ENCODE assay signal across 2 cellular contexts in the genomic region with DNA sequence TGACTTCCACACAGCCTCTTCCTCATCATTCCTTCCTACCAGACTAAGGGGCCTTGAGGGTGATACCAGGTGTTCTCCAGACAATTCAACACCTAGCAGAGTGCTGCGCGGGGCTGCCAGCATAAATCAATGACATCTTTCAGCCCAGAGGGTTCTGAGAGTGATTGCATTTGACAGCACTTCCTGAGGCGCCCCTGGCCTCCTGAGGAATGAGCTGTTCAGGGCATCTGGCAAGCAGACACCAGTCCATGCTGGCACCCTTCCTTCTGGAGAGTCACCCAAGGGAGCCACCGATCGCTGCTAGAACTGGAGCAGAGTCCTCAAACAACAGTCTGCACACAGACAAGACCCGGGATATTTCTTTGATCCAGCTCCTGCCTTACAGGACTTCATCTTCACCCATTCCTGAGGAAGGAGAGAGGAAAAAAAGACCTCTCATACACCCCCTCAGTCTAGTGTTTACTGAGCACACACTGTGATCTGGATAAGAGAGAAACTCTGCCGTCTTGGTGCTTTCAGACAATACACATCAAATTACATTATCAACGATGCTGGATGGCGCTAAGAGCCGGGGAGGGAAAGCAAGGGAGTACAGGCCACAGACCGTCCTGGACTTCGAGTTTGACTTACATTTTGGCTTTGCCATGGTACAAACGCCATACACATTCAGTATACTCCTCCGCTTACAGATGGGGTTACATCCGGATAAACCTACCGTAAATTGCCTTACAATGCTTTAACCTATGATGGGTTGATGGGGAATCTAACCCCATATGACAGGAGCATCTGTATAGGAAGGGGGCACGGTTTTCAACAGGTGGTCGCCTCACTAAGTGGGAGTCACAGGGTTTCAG.
TF ChIP-seq lines count a peak whose summit lies in the region.

No MANE protein-coding gene starts in this region.

TF ChIP-seq in IMR-90, 13 proteins besides CTCF, POLR2A, EP300 and RAD21:
- TF ChIP-seq CHD1 (IDR thresholded peaks at IDR 0.05; ENCODE audit: low read depth, low read length) (no peak), RCOR1 (IDR thresholded peaks at IDR 0.05; ENCODE audit: insufficient replicate concordance, low read length) (no peak), SMC3 (IDR thresholded peaks at IDR 0.05; ENCODE audit: low read depth, low read length) (no peak), CEBPB (IDR thresholded peaks at IDR 0.05; ENCODE audit: low read depth, low read length) (no peak), MXI1 (IDR thresholded peaks at IDR 0.05; ENCODE audit: borderline replicate concordance, low read depth, low read length) (no peak), FOS (IDR thresholded peaks at IDR 0.05; ENCODE audit: low read depth, low read length) (no peak)
TF ChIP-seq in IMR-90: peak in this region for 0.

TF ChIP-seq in K562, 482 proteins besides CTCF, POLR2A, EP300 and RAD21:
- TF ChIP-seq ATF7 (IDR thresholded peaks at IDR 0.05) (no peak), SIX5 (IDR thresholded peaks at IDR 0.05; ENCODE audit: borderline replicate concordance in 1 of 2, insufficient read depth in 1 of 2, low read depth in 1 of 2, low read length in 2 of 2) (no peak), POLR2H (tag; IDR thresholded peaks at IDR 0.05; ENCODE audit: low read depth) (no peak), ZNF324 (CRISPR knock-in tag; IDR thresholded peaks at IDR 0.05) (no peak), SETDB1 (IDR thresholded peaks at IDR 0.05; ENCODE audit: low read length) (no peak), CBX1 (IDR thresholded peaks at IDR 0.05; ENCODE audit: low read depth) (no peak), MEIS2 (IDR thresholded peaks at IDR 0.05; ENCODE audit: partially characterized antibody) (peak; percentile 12), CBX3 (IDR thresholded peaks at IDR 0.05; ENCODE audit: borderline replicate concordance in 1 of 2, low read length in 2 of 2) (peak in 1 of 2 experiments; percentile 13; a peak in 1 of 3 replicates), ZNF311 (CRISPR knock-in tag; IDR thresholded peaks at IDR 0.05) (no peak), RFX1 (IDR thresholded peaks at IDR 0.05) (no peak), SNRNP70 (optimal IDR thresholded peaks at IDR 0.05; ENCODE audit: low read depth, low read length) (no peak), PHF20 (IDR thresholded peaks at IDR 0.05; ENCODE audit: partially characterized antibody) (no peak), PTBP1 (IDR thresholded peaks at IDR 0.05; ENCODE audit: low read depth, low read length) (no peak), ZNF586 (CRISPR knock-in tag; conservative IDR thresholded peaks at IDR 0.05) (no peak), ZFP36 (IDR thresholded peaks at IDR 0.05; ENCODE audit: low read depth, low read length, partially characterized antibody) (no peak), HDAC2 (IDR thresholded peaks at IDR 0.05) (peak; percentile 22; the same call in 1 of the 2 replicates), KDM1A (IDR thresholded peaks at IDR 0.05) (peak; percentile 63 to 77; a peak in 1 of 4 replicates), ZBTB8A (IDR thresholded peaks at IDR 0.05; ENCODE audit: partially characterized antibody) (no peak), SNIP1 (IDR thresholded peaks at IDR 0.05; ENCODE audit: low read depth) (no peak)
- TF ChIP-seq, protein P1, sequence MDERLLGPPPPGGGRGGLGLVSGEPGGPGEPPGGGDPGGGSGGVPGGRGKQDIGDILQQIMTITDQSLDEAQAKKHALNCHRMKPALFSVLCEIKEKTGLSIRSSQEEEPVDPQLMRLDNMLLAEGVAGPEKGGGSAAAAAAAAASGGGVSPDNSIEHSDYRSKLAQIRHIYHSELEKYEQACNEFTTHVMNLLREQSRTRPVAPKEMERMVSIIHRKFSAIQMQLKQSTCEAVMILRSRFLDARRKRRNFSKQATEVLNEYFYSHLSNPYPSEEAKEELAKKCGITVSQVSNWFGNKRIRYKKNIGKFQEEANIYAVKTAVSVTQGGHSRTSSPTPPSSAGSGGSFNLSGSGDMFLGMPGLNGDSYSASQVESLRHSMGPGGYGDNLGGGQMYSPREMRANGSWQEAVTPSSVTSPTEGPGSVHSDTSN (CRISPR knock-in tag; IDR thresholded peaks at IDR 0.05; ENCODE audit: low read depth) = no peak
- TF ChIP-seq, protein P1 (tag; conservative IDR thresholded peaks at IDR 0.05; ENCODE audit: low read depth) = no peak
- TF ChIP-seq, protein P2, sequence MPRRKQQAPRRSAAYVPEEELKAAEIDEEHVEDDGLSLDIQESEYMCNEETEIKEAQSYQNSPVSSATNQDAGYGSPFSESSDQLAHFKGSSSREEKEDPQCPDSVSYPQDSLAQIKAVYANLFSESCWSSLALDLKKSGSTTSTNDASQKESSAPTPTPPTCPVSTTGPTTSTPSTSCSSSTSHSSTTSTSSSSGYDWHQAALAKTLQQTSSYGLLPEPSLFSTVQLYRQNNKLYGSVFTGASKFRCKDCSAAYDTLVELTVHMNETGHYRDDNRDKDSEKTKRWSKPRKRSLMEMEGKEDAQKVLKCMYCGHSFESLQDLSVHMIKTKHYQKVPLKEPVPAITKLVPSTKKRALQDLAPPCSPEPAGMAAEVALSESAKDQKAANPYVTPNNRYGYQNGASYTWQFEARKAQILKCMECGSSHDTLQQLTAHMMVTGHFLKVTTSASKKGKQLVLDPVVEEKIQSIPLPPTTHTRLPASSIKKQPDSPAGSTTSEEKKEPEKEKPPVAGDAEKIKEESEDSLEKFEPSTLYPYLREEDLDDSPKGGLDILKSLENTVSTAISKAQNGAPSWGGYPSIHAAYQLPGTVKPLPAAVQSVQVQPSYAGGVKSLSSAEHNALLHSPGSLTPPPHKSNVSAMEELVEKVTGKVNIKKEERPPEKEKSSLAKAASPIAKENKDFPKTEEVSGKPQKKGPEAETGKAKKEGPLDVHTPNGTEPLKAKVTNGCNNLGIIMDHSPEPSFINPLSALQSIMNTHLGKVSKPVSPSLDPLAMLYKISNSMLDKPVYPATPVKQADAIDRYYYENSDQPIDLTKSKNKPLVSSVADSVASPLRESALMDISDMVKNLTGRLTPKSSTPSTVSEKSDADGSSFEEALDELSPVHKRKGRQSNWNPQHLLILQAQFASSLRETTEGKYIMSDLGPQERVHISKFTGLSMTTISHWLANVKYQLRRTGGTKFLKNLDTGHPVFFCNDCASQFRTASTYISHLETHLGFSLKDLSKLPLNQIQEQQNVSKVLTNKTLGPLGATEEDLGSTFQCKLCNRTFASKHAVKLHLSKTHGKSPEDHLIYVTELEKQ (CRISPR knock-in tag; IDR thresholded peaks at IDR 0.05) = no peak
